Comparison of ENCODE assay signal across 8 cellular contexts in genomic region chr22:25419247-25420113, GRCh38.
A peak's percentile ranks its signal among the peaks of the same experiment; 100 is the strongest.
DNase-seq lines count a peak whose midpoint lies in the region; ATAC-seq and TF ChIP-seq lines count a peak whose summit lies in the region.

No MANE protein-coding gene starts in this region.

- intact Hi-C loops in left ventricle myocardium inferior (cut with micrococcal nuclease), result no loop called here

- no peaks in the 10 kb centered on the region for H3K36me3 ChIP-seq in SJCRH30
- no peaks in the 10 kb centered on the region for H3K36me3 ChIP-seq in left ventricle myocardium inferior
- no peaks in the 10 kb centered on the region for H3K36me3 ChIP-seq in skeletal muscle tissue (ENCODE audit: control insufficient read depth in 3 of 3, insufficient read depth in 3 of 3, low read length in 3 of 3)

- H3K4me3 ChIP-seq in SJCRH30 (peak overlapping the region; percentile 46), left ventricle myocardium inferior (peak overlapping the region; percentile 32), skeletal muscle tissue (ENCODE audit: low read length in 3 of 3) (peak overlapping the region in 2 of 3 donors; percentile 7 to 22)

- TF ChIP-seq CTCF in left ventricle myocardium inferior (IDR thresholded peaks at IDR 0.05; ENCODE audit: borderline replicate concordance), result no peak

- H3K9ac ChIP-seq in skeletal muscle tissue (ENCODE audit: low read depth in 1 of 3, low read length in 3 of 3), result no peak overlapping the region

- peaks cover 3% of the 10 kb centered on the region; the same call in 1 of the 2 replicates for H3K9me3 ChIP-seq in SJCRH30 (replicated peaks)
- no peaks in the 10 kb centered on the region for H3K9me3 ChIP-seq in left ventricle myocardium inferior (replicated peaks)
- H3K9me3 ChIP-seq in skeletal muscle tissue (ENCODE audit: control insufficient read depth in 3 of 3, low read length in 3 of 3), result no peaks in the 10 kb centered on the region

- H3K27ac ChIP-seq in SJCRH30 (no peak overlapping the region), left ventricle myocardium inferior (replicated peaks) (no peak overlapping the region), skeletal muscle tissue (ENCODE audit: low read depth, low read length) (no peak overlapping the region)

- H3K27me3 ChIP-seq in SJCRH30 (no peaks in the 10 kb centered on the region), left ventricle myocardium inferior (ENCODE audit: low read depth) (peaks cover 55% of the 10 kb centered on the region), skeletal muscle tissue (ENCODE audit: control insufficient read depth in 3 of 3, insufficient read depth in 3 of 3, low read length in 3 of 3) (peaks cover 35 to 41% (median 36%) of the 10 kb centered on the region in 3 donors)

- H3K4me1 ChIP-seq in SJCRH30 (no peaks in the 10 kb centered on the region), left ventricle myocardium inferior (peaks cover 23% of the 10 kb centered on the region), skeletal muscle tissue (ENCODE audit: control insufficient read depth in 3 of 3, insufficient read depth in 3 of 3, low read length in 3 of 3) (peaks cover 6 to 10% (median 7%) of the 10 kb centered on the region in 3 donors)

- DNase-seq in NCI-H1417 (lab: John Stamatoyannopoulos, UW), result peak; percentile 12 to 85 (median 75)
- DNase-seq in NCI-H1417 treated with DMSO at 0.1 percent for 48 hours (lab: John Stamatoyannopoulos, UW), result no peak
- peak in 1 of 2 experiments; percentile 59 for DNase-seq in SJCRH30
- DNase-seq in left ventricle myocardium inferior, result no peak
- DNase-seq in activated CD4-positive, alpha-beta T cell treated with anti-CD3 and anti-CD28 coated beads for 1 hour, result no peak

- ATAC-seq in HG03139 (IDR thresholded peaks at IDR 0.05; ENCODE audit: unreplicated experiment), result no peak
- ATAC-seq in GM21737 (IDR thresholded peaks at IDR 0.05; ENCODE audit: unreplicated experiment), result no peak

Comparison
In these comparisons a context has a peak if more than half of its experiments do, and no peak if none do; other contexts are left out.
1. DNase-seq: peak in NCI-H1417 (3 of 3); none in NCI-H1417 treated with DMSO at 0.1 percent for 48 hours (single experiment), left ventricle myocardium inferior (single experiment) and activated CD4-positive, alpha-beta T cell treated with anti-CD3 and anti-CD28 coated beads for 1 hour (single experiment).
2. Peak in every context shown above with its lines, with median percentiles within 50 percentile points of each other: H3K4me3 ChIP-seq.